Comparison of ENCODE assay signal across 1 cellular context in genomic region chr11:65355013-65355775, GRCh38.
A peak's percentile ranks its signal among the peaks of the same experiment; 100 is the strongest.
TF ChIP-seq lines count a peak whose summit lies in the region.

No MANE protein-coding gene starts in this region.

TF ChIP-seq in HEK293, 187 proteins besides CTCF, POLR2A, EP300 and RAD21 (continued from another document):
- TF ChIP-seq, protein P1, sequence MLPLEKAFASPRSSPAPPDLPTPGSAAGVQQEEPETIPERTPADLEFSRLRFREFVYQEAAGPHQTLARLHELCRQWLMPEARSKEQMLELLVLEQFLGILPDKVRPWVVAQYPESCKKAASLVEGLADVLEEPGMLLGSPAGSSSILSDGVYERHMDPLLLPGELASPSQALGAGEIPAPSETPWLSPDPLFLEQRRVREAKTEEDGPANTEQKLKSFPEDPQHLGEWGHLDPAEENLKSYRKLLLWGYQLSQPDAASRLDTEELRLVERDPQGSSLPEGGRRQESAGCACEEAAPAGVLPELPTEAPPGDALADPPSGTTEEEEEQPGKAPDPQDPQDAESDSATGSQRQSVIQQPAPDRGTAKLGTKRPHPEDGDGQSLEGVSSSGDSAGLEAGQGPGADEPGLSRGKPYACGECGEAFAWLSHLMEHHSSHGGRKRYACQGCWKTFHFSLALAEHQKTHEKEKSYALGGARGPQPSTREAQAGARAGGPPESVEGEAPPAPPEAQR (tag by site-specific recombination; IDR thresholded peaks at IDR 0.05): no peak
- TF ChIP-seq TRIM28 (IDR thresholded peaks at IDR 0.05; ENCODE audit: borderline replicate concordance, low read length) (no peak), RBAK (tag by site-specific recombination; IDR thresholded peaks at IDR 0.05) (no peak), ZNF48 (tag by site-specific recombination; IDR thresholded peaks at IDR 0.05) (no peak), ZNF521 (tag by site-specific recombination; IDR thresholded peaks at IDR 0.05) (no peak), ZNF660 (tag by site-specific recombination; IDR thresholded peaks at IDR 0.05) (no peak), ZNF404 (tag by site-specific recombination; IDR thresholded peaks at IDR 0.05) (no peak), SCRT1 (tag by site-specific recombination; IDR thresholded peaks at IDR 0.05; ENCODE audit: borderline replicate concordance) (no peak), ZNF560 (tag by site-specific recombination; IDR thresholded peaks at IDR 0.05; ENCODE audit: borderline replicate concordance) (no peak), YY2 (tag by site-specific recombination; IDR thresholded peaks at IDR 0.05) (no peak), ZNF311 (tag by site-specific recombination; IDR thresholded peaks at IDR 0.05; ENCODE audit: borderline replicate concordance) (no peak), ZNF792 (tag by site-specific recombination; IDR thresholded peaks at IDR 0.05) (no peak), ZNF558 (tag by site-specific recombination; IDR thresholded peaks at IDR 0.05) (no peak), ZNF140 (tag by site-specific recombination; IDR thresholded peaks at IDR 0.05) (no peak), ZNF214 (tag by site-specific recombination; IDR thresholded peaks at IDR 0.05; ENCODE audit: borderline replicate concordance) (no peak), ZNF843 (tag by site-specific recombination; IDR thresholded peaks at IDR 0.05) (no peak), ZNF416 (tag by site-specific recombination; IDR thresholded peaks at IDR 0.05) (no peak), OSR2 (tag by site-specific recombination; IDR thresholded peaks at IDR 0.05) (no peak), ZNF19 (tag by site-specific recombination; IDR thresholded peaks at IDR 0.05; ENCODE audit: low read depth) (no peak), ZNF473 (tag by site-specific recombination; IDR thresholded peaks at IDR 0.05) (no peak), SP2 (tag by site-specific recombination; IDR thresholded peaks at IDR 0.05) (peak; percentile 68), ZNF580 (tag by site-specific recombination; IDR thresholded peaks at IDR 0.05) (no peak), ZBTB17 (tag by site-specific recombination; IDR thresholded peaks at IDR 0.05) (no peak), ZBTB1 (tag by site-specific recombination; IDR thresholded peaks at IDR 0.05) (no peak), ZNF510 (tag by site-specific recombination; IDR thresholded peaks at IDR 0.05; ENCODE audit: insufficient replicate concordance) (no peak), GLI4 (tag by site-specific recombination; IDR thresholded peaks at IDR 0.05) (no peak), KLF8 (tag by site-specific recombination; IDR thresholded peaks at IDR 0.05) (peak; percentile 18; the same call in 1 of the 2 replicates), IKZF3 (tag by site-specific recombination; IDR thresholded peaks at IDR 0.05) (no peak), ZNF211 (tag by site-specific recombination; IDR thresholded peaks at IDR 0.05; ENCODE audit: low read depth) (no peak), ZNF112 (tag by site-specific recombination; IDR thresholded peaks at IDR 0.05) (no peak), EGR2 (tag by site-specific recombination; IDR thresholded peaks at IDR 0.05; ENCODE audit: low read depth) (no peak), ZNF513 (tag by site-specific recombination; IDR thresholded peaks at IDR 0.05) (no peak), ZNF791 (tag by site-specific recombination; IDR thresholded peaks at IDR 0.05) (no peak), ZNF175 (tag by site-specific recombination; IDR thresholded peaks at IDR 0.05) (no peak), ZNF292 (tag by site-specific recombination; IDR thresholded peaks at IDR 0.05; ENCODE audit: borderline replicate concordance, low read depth) (no peak), SALL2 (tag by site-specific recombination; IDR thresholded peaks at IDR 0.05; ENCODE audit: borderline replicate concordance) (no peak), GLIS1 (tag by site-specific recombination; IDR thresholded peaks at IDR 0.05) (peak; percentile 67), KLF16 (tag by site-specific recombination; IDR thresholded peaks at IDR 0.05) (peak; percentile 37; the same call in 1 of the 2 replicates)
- TF ChIP-seq, protein P2, sequence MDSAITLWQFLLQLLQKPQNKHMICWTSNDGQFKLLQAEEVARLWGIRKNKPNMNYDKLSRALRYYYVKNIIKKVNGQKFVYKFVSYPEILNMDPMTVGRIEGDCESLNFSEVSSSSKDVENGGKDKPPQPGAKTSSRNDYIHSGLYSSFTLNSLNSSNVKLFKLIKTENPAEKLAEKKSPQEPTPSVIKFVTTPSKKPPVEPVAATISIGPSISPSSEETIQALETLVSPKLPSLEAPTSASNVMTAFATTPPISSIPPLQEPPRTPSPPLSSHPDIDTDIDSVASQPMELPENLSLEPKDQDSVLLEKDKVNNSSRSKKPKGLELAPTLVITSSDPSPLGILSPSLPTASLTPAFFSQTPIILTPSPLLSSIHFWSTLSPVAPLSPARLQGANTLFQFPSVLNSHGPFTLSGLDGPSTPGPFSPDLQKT (IDR thresholded peaks at IDR 0.05; ENCODE audit: borderline replicate concordance, low read depth, low read length): no peak
- TF ChIP-seq, protein P3, sequence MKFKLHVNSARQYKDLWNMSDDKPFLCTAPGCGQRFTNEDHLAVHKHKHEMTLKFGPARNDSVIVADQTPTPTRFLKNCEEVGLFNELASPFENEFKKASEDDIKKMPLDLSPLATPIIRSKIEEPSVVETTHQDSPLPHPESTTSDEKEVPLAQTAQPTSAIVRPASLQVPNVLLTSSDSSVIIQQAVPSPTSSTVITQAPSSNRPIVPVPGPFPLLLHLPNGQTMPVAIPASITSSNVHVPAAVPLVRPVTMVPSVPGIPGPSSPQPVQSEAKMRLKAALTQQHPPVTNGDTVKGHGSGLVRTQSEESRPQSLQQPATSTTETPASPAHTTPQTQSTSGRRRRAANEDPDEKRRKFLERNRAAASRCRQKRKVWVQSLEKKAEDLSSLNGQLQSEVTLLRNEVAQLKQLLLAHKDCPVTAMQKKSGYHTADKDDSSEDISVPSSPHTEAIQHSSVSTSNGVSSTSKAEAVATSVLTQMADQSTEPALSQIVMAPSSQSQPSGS (tag by site-specific recombination; IDR thresholded peaks at IDR 0.05; ENCODE audit: low read depth): no peak
- TF ChIP-seq, protein P4, sequence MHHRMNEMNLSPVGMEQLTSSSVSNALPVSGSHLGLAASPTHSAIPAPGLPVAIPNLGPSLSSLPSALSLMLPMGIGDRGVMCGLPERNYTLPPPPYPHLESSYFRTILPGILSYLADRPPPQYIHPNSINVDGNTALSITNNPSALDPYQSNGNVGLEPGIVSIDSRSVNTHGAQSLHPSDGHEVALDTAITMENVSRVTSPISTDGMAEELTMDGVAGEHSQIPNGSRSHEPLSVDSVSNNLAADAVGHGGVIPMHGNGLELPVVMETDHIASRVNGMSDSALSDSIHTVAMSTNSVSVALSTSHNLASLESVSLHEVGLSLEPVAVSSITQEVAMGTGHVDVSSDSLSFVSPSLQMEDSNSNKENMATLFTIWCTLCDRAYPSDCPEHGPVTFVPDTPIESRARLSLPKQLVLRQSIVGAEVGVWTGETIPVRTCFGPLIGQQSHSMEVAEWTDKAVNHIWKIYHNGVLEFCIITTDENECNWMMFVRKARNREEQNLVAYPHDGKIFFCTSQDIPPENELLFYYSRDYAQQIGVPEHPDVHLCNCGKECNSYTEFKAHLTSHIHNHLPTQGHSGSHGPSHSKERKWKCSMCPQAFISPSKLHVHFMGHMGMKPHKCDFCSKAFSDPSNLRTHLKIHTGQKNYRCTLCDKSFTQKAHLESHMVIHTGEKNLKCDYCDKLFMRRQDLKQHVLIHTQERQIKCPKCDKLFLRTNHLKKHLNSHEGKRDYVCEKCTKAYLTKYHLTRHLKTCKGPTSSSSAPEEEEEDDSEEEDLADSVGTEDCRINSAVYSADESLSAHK (tag by site-specific recombination; IDR thresholded peaks at IDR 0.05): no peak
- TF ChIP-seq, protein P5, sequence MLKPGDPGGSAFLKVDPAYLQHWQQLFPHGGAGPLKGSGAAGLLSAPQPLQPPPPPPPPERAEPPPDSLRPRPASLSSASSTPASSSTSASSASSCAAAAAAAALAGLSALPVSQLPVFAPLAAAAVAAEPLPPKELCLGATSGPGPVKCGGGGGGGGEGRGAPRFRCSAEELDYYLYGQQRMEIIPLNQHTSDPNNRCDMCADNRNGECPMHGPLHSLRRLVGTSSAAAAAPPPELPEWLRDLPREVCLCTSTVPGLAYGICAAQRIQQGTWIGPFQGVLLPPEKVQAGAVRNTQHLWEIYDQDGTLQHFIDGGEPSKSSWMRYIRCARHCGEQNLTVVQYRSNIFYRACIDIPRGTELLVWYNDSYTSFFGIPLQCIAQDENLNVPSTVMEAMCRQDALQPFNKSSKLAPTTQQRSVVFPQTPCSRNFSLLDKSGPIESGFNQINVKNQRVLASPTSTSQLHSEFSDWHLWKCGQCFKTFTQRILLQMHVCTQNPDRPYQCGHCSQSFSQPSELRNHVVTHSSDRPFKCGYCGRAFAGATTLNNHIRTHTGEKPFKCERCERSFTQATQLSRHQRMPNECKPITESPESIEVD (tag by site-specific recombination; IDR thresholded peaks at IDR 0.05): no peak
- TF ChIP-seq, protein P6, sequence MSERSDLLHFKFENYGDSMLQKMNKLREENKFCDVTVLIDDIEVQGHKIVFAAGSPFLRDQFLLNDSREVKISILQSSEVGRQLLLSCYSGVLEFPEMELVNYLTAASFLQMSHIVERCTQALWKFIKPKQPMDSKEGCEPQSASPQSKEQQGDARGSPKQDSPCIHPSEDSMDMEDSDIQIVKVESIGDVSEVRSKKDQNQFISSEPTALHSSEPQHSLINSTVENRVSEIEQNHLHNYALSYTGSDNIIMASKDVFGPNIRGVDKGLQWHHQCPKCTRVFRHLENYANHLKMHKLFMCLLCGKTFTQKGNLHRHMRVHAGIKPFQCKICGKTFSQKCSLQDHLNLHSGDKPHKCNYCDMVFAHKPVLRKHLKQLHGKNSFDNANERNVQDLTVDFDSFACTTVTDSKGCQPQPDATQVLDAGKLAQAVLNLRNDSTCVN (tag by site-specific recombination; optimal IDR thresholded peaks at IDR 0.05): peak; percentile 53
- TF ChIP-seq, protein P7, sequence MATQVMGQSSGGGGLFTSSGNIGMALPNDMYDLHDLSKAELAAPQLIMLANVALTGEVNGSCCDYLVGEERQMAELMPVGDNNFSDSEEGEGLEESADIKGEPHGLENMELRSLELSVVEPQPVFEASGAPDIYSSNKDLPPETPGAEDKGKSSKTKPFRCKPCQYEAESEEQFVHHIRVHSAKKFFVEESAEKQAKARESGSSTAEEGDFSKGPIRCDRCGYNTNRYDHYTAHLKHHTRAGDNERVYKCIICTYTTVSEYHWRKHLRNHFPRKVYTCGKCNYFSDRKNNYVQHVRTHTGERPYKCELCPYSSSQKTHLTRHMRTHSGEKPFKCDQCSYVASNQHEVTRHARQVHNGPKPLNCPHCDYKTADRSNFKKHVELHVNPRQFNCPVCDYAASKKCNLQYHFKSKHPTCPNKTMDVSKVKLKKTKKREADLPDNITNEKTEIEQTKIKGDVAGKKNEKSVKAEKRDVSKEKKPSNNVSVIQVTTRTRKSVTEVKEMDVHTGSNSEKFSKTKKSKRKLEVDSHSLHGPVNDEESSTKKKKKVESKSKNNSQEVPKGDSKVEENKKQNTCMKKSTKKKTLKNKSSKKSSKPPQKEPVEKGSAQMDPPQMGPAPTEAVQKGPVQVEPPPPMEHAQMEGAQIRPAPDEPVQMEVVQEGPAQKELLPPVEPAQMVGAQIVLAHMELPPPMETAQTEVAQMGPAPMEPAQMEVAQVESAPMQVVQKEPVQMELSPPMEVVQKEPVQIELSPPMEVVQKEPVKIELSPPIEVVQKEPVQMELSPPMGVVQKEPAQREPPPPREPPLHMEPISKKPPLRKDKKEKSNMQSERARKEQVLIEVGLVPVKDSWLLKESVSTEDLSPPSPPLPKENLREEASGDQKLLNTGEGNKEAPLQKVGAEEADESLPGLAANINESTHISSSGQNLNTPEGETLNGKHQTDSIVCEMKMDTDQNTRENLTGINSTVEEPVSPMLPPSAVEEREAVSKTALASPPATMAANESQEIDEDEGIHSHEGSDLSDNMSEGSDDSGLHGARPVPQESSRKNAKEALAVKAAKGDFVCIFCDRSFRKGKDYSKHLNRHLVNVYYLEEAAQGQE (tag by site-specific recombination; IDR thresholded peaks at IDR 0.05): no peak
- TF ChIP-seq, protein P8, sequence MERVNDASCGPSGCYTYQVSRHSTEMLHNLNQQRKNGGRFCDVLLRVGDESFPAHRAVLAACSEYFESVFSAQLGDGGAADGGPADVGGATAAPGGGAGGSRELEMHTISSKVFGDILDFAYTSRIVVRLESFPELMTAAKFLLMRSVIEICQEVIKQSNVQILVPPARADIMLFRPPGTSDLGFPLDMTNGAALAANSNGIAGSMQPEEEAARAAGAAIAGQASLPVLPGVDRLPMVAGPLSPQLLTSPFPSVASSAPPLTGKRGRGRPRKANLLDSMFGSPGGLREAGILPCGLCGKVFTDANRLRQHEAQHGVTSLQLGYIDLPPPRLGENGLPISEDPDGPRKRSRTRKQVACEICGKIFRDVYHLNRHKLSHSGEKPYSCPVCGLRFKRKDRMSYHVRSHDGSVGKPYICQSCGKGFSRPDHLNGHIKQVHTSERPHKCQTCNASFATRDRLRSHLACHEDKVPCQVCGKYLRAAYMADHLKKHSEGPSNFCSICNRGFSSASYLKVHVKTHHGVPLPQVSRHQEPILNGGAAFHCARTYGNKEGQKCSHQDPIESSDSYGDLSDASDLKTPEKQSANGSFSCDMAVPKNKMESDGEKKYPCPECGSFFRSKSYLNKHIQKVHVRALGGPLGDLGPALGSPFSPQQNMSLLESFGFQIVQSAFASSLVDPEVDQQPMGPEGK (tag by site-specific recombination; IDR thresholded peaks at IDR 0.05): 0 out of 2 replicates have a peak, but pooled peaks have one; percentile 21
TF ChIP-seq in HEK293: peak in this region for 15.
